In genomic region chr12:56222531-56222895, GRCh38 we compare ENCODE assay signal across 8 cellular contexts. TPM values are rescaled to one million over a fixed set of nuclear protein-coding genes. Genes with fewer than 3 reads are reported as not detected.
DNase-seq lines count a peak whose midpoint lies in the region; ATAC-seq lines count a peak whose summit lies in the region.

No MANE protein-coding gene starts in this region.

- no peaks in the 10 kb centered on the region for H3K9me3 Mint-ChIP-seq in T-helper 1 cell treated with Interleukin-12 subunit alpha and Interleukin-12 subunit beta and Interleukin-4 antibody, amounts not matched to agents 30 μg/mL and 1 μg/mL, for 36 hours
- no peaks in the 10 kb centered on the region for H3K9me3 Mint-ChIP-seq in activated T-helper 1 cell treated with anti-CD3 and anti-CD28 coated beads, Interleukin-12 subunit alpha, Interleukin-12 subunit beta, Interleukin-2, Interleukin-4 antibody, amounts not matched to agents 30 ng/mL and 10 ng/mL and 1 ng/mL, durations not matched to agents 14 hours and 24 hours and 36 hours

- H3K4me3 Mint-ChIP-seq in T-helper 1 cell treated with Interleukin-12 subunit alpha and Interleukin-12 subunit beta and Interleukin-4 antibody, amounts not matched to agents 30 μg/mL and 1 μg/mL, for 36 hours = peak overlapping the region; percentile 100
- peak overlapping the region; percentile 99 for H3K4me3 Mint-ChIP-seq in activated T-helper 1 cell treated with anti-CD3 and anti-CD28 coated beads, Interleukin-12 subunit alpha, Interleukin-12 subunit beta, Interleukin-2, Interleukin-4 antibody, amounts not matched to agents 30 ng/mL and 10 ng/mL and 1 ng/mL, durations not matched to agents 14 hours and 24 hours and 36 hours

- H3K27me3 ChIP-seq in iPS-18a (ENCODE audit: control insufficient read depth, insufficient read depth, low read length) = no peaks in the 10 kb centered on the region

- no peaks in the 10 kb centered on the region for H3K27me3 Mint-ChIP-seq in T-helper 1 cell treated with Interleukin-12 subunit alpha and Interleukin-12 subunit beta and Interleukin-4 antibody, amounts not matched to agents 30 μg/mL and 1 μg/mL, for 36 hours (ENCODE audit: low read depth)
- H3K27me3 Mint-ChIP-seq in activated T-helper 1 cell treated with anti-CD3 and anti-CD28 coated beads, Interleukin-12 subunit alpha, Interleukin-12 subunit beta, Interleukin-2, Interleukin-4 antibody, amounts not matched to agents 30 ng/mL and 10 ng/mL and 1 ng/mL, durations not matched to agents 14 hours and 24 hours and 36 hours (ENCODE audit: insufficient read depth) = no peaks in the 10 kb centered on the region

- peak overlapping the region; percentile 96 for H3K27ac Mint-ChIP-seq in T-helper 1 cell treated with Interleukin-12 subunit alpha and Interleukin-12 subunit beta and Interleukin-4 antibody, amounts not matched to agents 30 μg/mL and 1 μg/mL, for 36 hours
- H3K27ac Mint-ChIP-seq in activated T-helper 1 cell treated with anti-CD3 and anti-CD28 coated beads, Interleukin-12 subunit alpha, Interleukin-12 subunit beta, Interleukin-2, Interleukin-4 antibody, amounts not matched to agents 30 ng/mL and 10 ng/mL and 1 ng/mL, durations not matched to agents 14 hours and 24 hours and 36 hours = peak overlapping the region; percentile 97

- intact Hi-C loops in activated T-helper 1 cell treated with anti-CD3 and anti-CD28 coated beads, Interleukin-12 subunit alpha, Interleukin-12 subunit beta, Interleukin-2, Interleukin-4 antibody, amounts not matched to agents 30 ng/mL and 10 ng/mL and 1 ng/mL, durations not matched to agents 14 hours and 24 hours and 36 hours (cut with micrococcal nuclease) = loop anchor here (1.0 to 5.0 kb wide), 10 partner anchors 44 to 484 kb away; partner anchors contain the start of genes COQ10A, DGKA, MYL6B and ORMDL2

- no peaks in the 10 kb centered on the region for H3K9me3 ChIP-seq in iPS-18a (ENCODE audit: control insufficient read depth, low read depth, low read length)

- peaks cover 13% of the 10 kb centered on the region for H3K36me3 Mint-ChIP-seq in T-helper 1 cell treated with Interleukin-12 subunit alpha and Interleukin-12 subunit beta and Interleukin-4 antibody, amounts not matched to agents 30 μg/mL and 1 μg/mL, for 36 hours (ENCODE audit: low read depth)
- H3K36me3 Mint-ChIP-seq in activated T-helper 1 cell treated with anti-CD3 and anti-CD28 coated beads, Interleukin-12 subunit alpha, Interleukin-12 subunit beta, Interleukin-2, Interleukin-4 antibody, amounts not matched to agents 30 ng/mL and 10 ng/mL and 1 ng/mL, durations not matched to agents 14 hours and 24 hours and 36 hours (ENCODE audit: low read depth) = peaks cover 16% of the 10 kb centered on the region

- H3K27ac ChIP-seq in iPS-18a (ENCODE audit: low read length) (peak overlapping the region; percentile 89), substantia nigra (ENCODE audit: low read depth, low read length, poor library complexity, severe bottlenecking) (peak overlapping the region; percentile 99)

- ATAC-seq in GM19023 (IDR thresholded peaks at IDR 0.05; ENCODE audit: unreplicated experiment) (no peak), GM19467 (IDR thresholded peaks at IDR 0.05; ENCODE audit: unreplicated experiment) (no peak)

- peak overlapping the region; percentile 94 for H3K4me3 ChIP-seq in iPS-18a (ENCODE audit: low read length)

- DNase-seq in T-helper 1 cell = no peak
- DNase-seq in activated T-helper 1 cell treated with anti-CD3 and anti-CD28 coated beads, Interleukin-12 subunit alpha, Interleukin-12 subunit beta, Interleukin-2, Interleukin-4 antibody, amounts not matched to agents 30 ng/mL and 10 ng/mL and 1 ng/mL, durations not matched to agents 14 hours and 24 hours and 36 hours (ENCODE audit: low spot score) = no peak
- DNase-seq in substantia nigra (lab: John Stamatoyannopoulos, UW) = no peak
- DNase-seq in retina = no peak

- peaks cover 17% of the 10 kb centered on the region for H3K4me1 ChIP-seq in iPS-18a (ENCODE audit: control insufficient read depth, low read depth, low read length)

- H3K9ac ChIP-seq in iPS-18a (ENCODE audit: low read length) = peak overlapping the region; percentile 91

- no peaks in the 10 kb centered on the region for H3K36me3 ChIP-seq in iPS-18a (ENCODE audit: control insufficient read depth, low read depth, low read length)

- H3K4me1 Mint-ChIP-seq in T-helper 1 cell treated with Interleukin-12 subunit alpha and Interleukin-12 subunit beta and Interleukin-4 antibody, amounts not matched to agents 30 μg/mL and 1 μg/mL, for 36 hours (ENCODE audit: low read depth) = peaks cover 44% of the 10 kb centered on the region
- H3K4me1 Mint-ChIP-seq in activated T-helper 1 cell treated with anti-CD3 and anti-CD28 coated beads, Interleukin-12 subunit alpha, Interleukin-12 subunit beta, Interleukin-2, Interleukin-4 antibody, amounts not matched to agents 30 ng/mL and 10 ng/mL and 1 ng/mL, durations not matched to agents 14 hours and 24 hours and 36 hours (ENCODE audit: low read depth) = peaks cover 51% of the 10 kb centered on the region

RNA-seq across cellular contexts. Expression of gene RNF41, which starts 0.8 kb away (rescaled TPM):
- 46.9 and 47.2 TPM in 2 replicates for total RNA-seq in activated T-helper 1 cell treated with anti-CD3 and anti-CD28 coated beads, Interleukin-12 subunit alpha, Interleukin-12 subunit beta, Interleukin-2, Interleukin-4 antibody, amounts not matched to agents 30 ng/mL and 10 ng/mL and 1 ng/mL, durations not matched to agents 14 hours and 24 hours and 36 hours

RNA-seq across cellular contexts. Expression of gene NABP2, which starts 1.6 kb away (rescaled TPM):
- 97.5 and 102 TPM in 2 replicates for total RNA-seq in activated T-helper 1 cell treated with anti-CD3 and anti-CD28 coated beads, Interleukin-12 subunit alpha, Interleukin-12 subunit beta, Interleukin-2, Interleukin-4 antibody, amounts not matched to agents 30 ng/mL and 10 ng/mL and 1 ng/mL, durations not matched to agents 14 hours and 24 hours and 36 hours

RNA-seq across cellular contexts. Expression of gene SLC39A5, which starts 7.3 kb away (rescaled TPM):
- total RNA-seq in activated T-helper 1 cell treated with anti-CD3 and anti-CD28 coated beads, Interleukin-12 subunit alpha, Interleukin-12 subunit beta, Interleukin-2, Interleukin-4 antibody, amounts not matched to agents 30 ng/mL and 10 ng/mL and 1 ng/mL, durations not matched to agents 14 hours and 24 hours and 36 hours = 0.54 and 1.4 TPM in 2 replicates

RNA-seq across cellular contexts. Expression of gene SMARCC2, which starts 33.2 kb away (rescaled TPM):
- total RNA-seq in activated T-helper 1 cell treated with anti-CD3 and anti-CD28 coated beads, Interleukin-12 subunit alpha, Interleukin-12 subunit beta, Interleukin-2, Interleukin-4 antibody, amounts not matched to agents 30 ng/mL and 10 ng/mL and 1 ng/mL, durations not matched to agents 14 hours and 24 hours and 36 hours = 124 and 132 TPM in 2 replicates

RNA-seq across cellular contexts. Expression of gene ANKRD52, which starts 35.7 kb away (rescaled TPM):
- 71.0 and 83.9 TPM in 2 replicates for total RNA-seq in activated T-helper 1 cell treated with anti-CD3 and anti-CD28 coated beads, Interleukin-12 subunit alpha, Interleukin-12 subunit beta, Interleukin-2, Interleukin-4 antibody, amounts not matched to agents 30 ng/mL and 10 ng/mL and 1 ng/mL, durations not matched to agents 14 hours and 24 hours and 36 hours
